Comparison of ENCODE assay signal across 19 cellular contexts in genomic region chr14:100035700-100036099, GRCh38.
"Had no signal": no experiment of that assay in that cellular context is flagged by ENCODE, and none has a peak within 500 bp of the region (broad histone marks: within the 10 kb centered on the region; RNA-seq: fewer than 3 reads in every experiment).

No MANE protein-coding gene starts in this region.

- H3K36me3 ChIP-seq: upper lobe of right lung had no signal

- DNase-seq: activated CD4-positive, alpha-beta T cell treated with anti-CD3 and anti-CD28 coated beads for 1 hour; activated CD8-positive, alpha-beta memory T cell treated with anti-CD3 and anti-CD28 coated beads for 24 hours; activated CD8-positive, alpha-beta memory T cell treated with anti-CD3 and anti-CD28 coated beads, Interleukin-2, amount 50 U/mL, for 48 hours; activated effector memory CD4-positive, alpha-beta T cell treated with Interleukin-2 at 50 U/mL for 16 hours; activated naive CD4-positive, alpha-beta T cell treated with anti-CD3 and anti-CD28 coated beads, Interleukin-2, amount 10 ng/mL, durations not matched to agents 7 days and 5 days; activated naive CD8-positive, alpha-beta T cell treated with anti-CD3 and anti-CD28 coated beads, Interleukin-2, amount 50 U/mL, for 24 hours; activated T-cell treated with anti-CD3 and anti-CD28 coated beads, Interleukin-2, amount 50 U/mL, for 48 hours; anterior cingulate cortex; caudate nucleus; foreskin fibroblast; glutamatergic neuron; hippocampal formation; occipital lobe; stimulated activated CD4-positive, alpha-beta T cell treated with anti-CD3 and anti-CD28 coated beads, Interleukin-12 subunit alpha, Interleukin-12 subunit beta, amount 100 ng/mL, for 4 hours; stimulated activated CD4-positive, alpha-beta T cell treated with anti-CD3 and anti-CD28 coated beads, Interleukin-1b, Interleukin-23, amount 100 ng/mL, for 48 hours; stimulated activated CD8-positive, alpha-beta memory T cell treated with anti-CD3 and anti-CD28 coated beads, Interleukin-4, amount 100 ng/mL, for 48 hours; stimulated activated naive CD4-positive, alpha-beta T cell; upper lobe of right lung had no signal

- H3K27ac ChIP-seq: epithelial cell of prostate, upper lobe of right lung had no signal

- H3K27me3 ChIP-seq: upper lobe of right lung had no signal

- H3K4me3 ChIP-seq: upper lobe of right lung had no signal

- H3K9me3 ChIP-seq: upper lobe of right lung had no signal
